In genomic region chrX:131728295-131729145, GRCh38 we compare ENCODE assay signal across 8 cellular contexts.
A peak's percentile ranks its signal among the peaks of the same experiment; 100 is the strongest.
DNase-seq lines count a peak whose midpoint lies in the region; FAIRE-seq and TF ChIP-seq lines count a peak whose summit lies in the region.

No MANE protein-coding gene starts in this region.

- TF ChIP-seq EP300 in transverse colon (IDR thresholded peaks at IDR 0.05; ENCODE audit: low read depth): no peak

- H3K4me1 ChIP-seq in transverse colon: no peaks in the 10 kb centered on the region

- 40 to 100% methylated on average over 3 to 19 of the region's 19 CpGs for WGBS in transverse colon (ENCODE audit: low coverage in 1 of 2), 2 donors

- intact Hi-C loops in transverse colon (cut with DNase I; ENCODE audit: low total_unique reads): loop anchor here (2.0 kb wide), 1 partner anchor 18 kb away; no protein-coding TSS in a partner anchor

- peak; percentile 76 for FAIRE-seq in endometrium (lab: Jason Lieb, UNC)

- CTCF ChIA-PET in GM10248 (lab: Yijun Ruan, JAX): no interaction called here

- peak in 1 of 5 experiments; percentile 35 for TF ChIP-seq CTCF in transverse colon (IDR thresholded peaks at IDR 0.05)
- TF ChIP-seq CTCF in GM10248 (IDR thresholded peaks at IDR 0.05; ENCODE audit: control extremely low read depth, extremely low read depth, low read depth, missing control alignments): no peak

- H3K4me3 ChIP-seq in transverse colon: peak overlapping the region in 2 of 4 donors; percentile 30 to 36

- H3K27ac ChIP-seq in transverse colon: peak overlapping the region in 2 of 4 donors; percentile 76 to 89

- no peaks in the 10 kb centered on the region for H3K9me3 ChIP-seq in transverse colon

- no peaks in the 10 kb centered on the region for H3K36me3 ChIP-seq in transverse colon

- TF ChIP-seq POLR2A in transverse colon (IDR thresholded peaks at IDR 0.05): no peak

- in situ Hi-C loops in transverse colon (cut with MboI; ENCODE audit: low pct_ligation_motif_present in 1 of 4, low pct_unique_long_range_greater_than_20kb in 1 of 4, low sequenced_read_pairs in 3 of 4): no loop called here

- POLR2A ChIA-PET in GM10248 (lab: Yijun Ruan, JAX): no interaction called here

- DNase-seq in activated gamma-delta T cell treated with Interleukin-2 at 50 U/mL for 16 hours (peak; percentile 77), activated gamma-delta T cell (lab: John Stamatoyannopoulos, UW) (no peak), NCI-H2081 treated with DMSO at 0.1 percent for 48 hours (lab: John Stamatoyannopoulos, UW) (peak; percentile 15), transverse colon (peak; percentile 85), NAMALWA (ENCODE audit: low spot score) (no peak), GM10248 (ENCODE audit: extremely low spot score) (no peak), ecto neural progenitor cell (ENCODE audit: low spot score) (no peak)

- no peaks in the 10 kb centered on the region for H3K27me3 ChIP-seq in transverse colon

Comparison
In these comparisons a context has a peak if more than half of its experiments do, and no peak if none do; other contexts are left out.
1. DNase-seq: peak in activated gamma-delta T cell treated with Interleukin-2 at 50 U/mL for 16 hours (single experiment), NCI-H2081 treated with DMSO at 0.1 percent for 48 hours (single experiment) and transverse colon (single experiment); none in activated gamma-delta T cell (single experiment), NAMALWA (single experiment), GM10248 (single experiment) and ecto neural progenitor cell (single experiment).